Comparison of ENCODE assay signal across 8 cellular contexts in genomic region chr12:47758584-47758833, GRCh38. TPM values are rescaled to one million over a fixed set of nuclear protein-coding genes. Genes with fewer than 3 reads are reported as not detected.
DNase-seq lines count a peak whose midpoint lies in the region; ATAC-seq and TF ChIP-seq lines count a peak whose summit lies in the region.

No MANE protein-coding gene starts in this region.

- H3K27ac Mint-ChIP-seq in activated naive CD4-positive, alpha-beta T cell treated with anti-CD3 and anti-CD28 coated beads for 36 hours, result no peak overlapping the region

- intact Hi-C loops in activated naive CD4-positive, alpha-beta T cell treated with anti-CD3 and anti-CD28 coated beads for 36 hours (cut with micrococcal nuclease), result loop anchor here (2.0 to 10.0 kb wide), 4 partner anchors 16 to 1426 kb away; partner anchors contain the start of gene TUBA1A
- intact Hi-C loops in aorta (cut with DNase I), result no loop called here

- H3K4me3 ChIP-seq in brain microvascular endothelial cell (ENCODE audit: low read depth, low read length), result peak overlapping the region; percentile 63
- H3K4me3 ChIP-seq in mesenchymal stem cell (ENCODE audit: insufficient read depth in 1 of 2, low read depth in 1 of 2, low read length in 2 of 2), result peak overlapping the region; percentile 63 to 85
- H3K4me3 ChIP-seq in tibial nerve, result peak overlapping the region; percentile 41 to 74 (median 70)
- peak overlapping the region in 1 of 2 donors; percentile 41 for H3K4me3 ChIP-seq in aorta (ENCODE audit: low read length in 2 of 2)

- peaks cover 53% of the 10 kb centered on the region for H3K4me1 ChIP-seq in mesenchymal stem cell (ENCODE audit: control insufficient read depth, insufficient read depth, low read depth, low read length)
- peaks cover 0 to 51% (median 30%) of the 10 kb centered on the region in 4 donors for H3K4me1 ChIP-seq in tibial nerve
- H3K4me1 ChIP-seq in aorta (ENCODE audit: control insufficient read depth in 1 of 2, insufficient read depth in 2 of 2, low read length in 2 of 2), result peaks cover 2 to 4% of the 10 kb centered on the region in 2 donors

- no peaks in the 10 kb centered on the region for H3K27me3 Mint-ChIP-seq in activated naive CD4-positive, alpha-beta T cell treated with anti-CD3 and anti-CD28 coated beads for 36 hours (ENCODE audit: low read depth)

- H3K14ac ChIP-seq in mesenchymal stem cell (ENCODE audit: low read length in 2 of 2), result no peak overlapping the region

- H3K9me3 ChIP-seq in mesenchymal stem cell (ENCODE audit: control insufficient read depth, low read length) (no peaks in the 10 kb centered on the region), tibial nerve (no peaks in the 10 kb centered on the region), aorta (ENCODE audit: control insufficient read depth, low read length) (no peaks in the 10 kb centered on the region)

- no peaks in the 10 kb centered on the region for H3K36me3 Mint-ChIP-seq in activated naive CD4-positive, alpha-beta T cell treated with anti-CD3 and anti-CD28 coated beads for 36 hours (ENCODE audit: low read depth)

- H3K36me3 ChIP-seq in brain microvascular endothelial cell (replicated peaks) (no peaks in the 10 kb centered on the region), mesenchymal stem cell (ENCODE audit: control insufficient read depth in 1 of 2, insufficient read depth in 2 of 2, low read depth in 1 of 2, low read length in 2 of 2) (peaks cover 0 to 15% of the 10 kb centered on the region in 2 experiments), tibial nerve (no peaks in the 10 kb centered on the region), aorta (ENCODE audit: control insufficient read depth in 1 of 2, insufficient read depth in 2 of 2, low read length in 1 of 2) (no peaks in the 10 kb centered on the region)

- no peak overlapping the region for H2AFZ ChIP-seq in mesenchymal stem cell (ENCODE audit: low read depth, low read length)

- H2BK120ac ChIP-seq in mesenchymal stem cell (ENCODE audit: low read depth, low read length), result no peak overlapping the region

- peak overlapping the region; percentile 90 for H3K9ac ChIP-seq in mesenchymal stem cell (ENCODE audit: low read length)

- CTCF ChIA-PET in activated naive CD4-positive, alpha-beta T cell treated with anti-CD3 and anti-CD28 coated beads for 36 hours (lab: Charles Lee), result interaction anchor here (0.7 to 11.6 kb wide), 12 partner anchors 10 to 1544 kb away, joined by 3 to 287 read pairs (median 6); no protein-coding TSS in a partner anchor

- H3K27me3 ChIP-seq in brain microvascular endothelial cell (replicated peaks) (no peaks in the 10 kb centered on the region), mesenchymal stem cell (ENCODE audit: control insufficient read depth in 1 of 2, insufficient read depth in 1 of 2, low read length in 2 of 2) (no peaks in the 10 kb centered on the region), tibial nerve (no peaks in the 10 kb centered on the region), aorta (ENCODE audit: control insufficient read depth in 1 of 2, insufficient read depth in 2 of 2, low read length in 1 of 2) (no peaks in the 10 kb centered on the region)

- TF ChIP-seq POLR2A in tibial nerve (IDR thresholded peaks at IDR 0.05), result no peak

- peaks cover 24% of the 10 kb centered on the region for H3K4me1 Mint-ChIP-seq in activated naive CD4-positive, alpha-beta T cell treated with anti-CD3 and anti-CD28 coated beads for 36 hours (ENCODE audit: low read depth)

- DNase-seq in activated naive CD4-positive, alpha-beta T cell treated with anti-CD3 and anti-CD28 coated beads for 36 hours, result no peak
- no peak for DNase-seq in activated naive CD4-positive, alpha-beta T cell treated with Interleukin-2 at 50 U/mL for 16 hours
- DNase-seq in brain microvascular endothelial cell, result no peak
- DNase-seq in mesenchymal stem cell, result no peak
- no peak for DNase-seq in tibial nerve (ENCODE audit: low spot score in 2 of 2)
- no peak for DNase-seq in aorta

- H4K91ac ChIP-seq in mesenchymal stem cell (ENCODE audit: low read length), result peak overlapping the region; percentile 81

- H3K23ac ChIP-seq in mesenchymal stem cell (ENCODE audit: low read length in 2 of 2), result no peak overlapping the region

- peak overlapping the region; percentile 25 to 32 for H3K4ac ChIP-seq in mesenchymal stem cell (ENCODE audit: low read depth in 1 of 2, low read length in 2 of 2)

- peak overlapping the region; percentile 17 for H3K4me3 Mint-ChIP-seq in activated naive CD4-positive, alpha-beta T cell treated with anti-CD3 and anti-CD28 coated beads for 36 hours

- H2BK12ac ChIP-seq in mesenchymal stem cell (ENCODE audit: low read length in 2 of 2), result peak overlapping the region; percentile 18 to 65

- no peak for ATAC-seq in aorta (ENCODE audit: low FRiP score)
- no peak for ATAC-seq in HG02981 (IDR thresholded peaks at IDR 0.05; ENCODE audit: unreplicated experiment)
- no peak for ATAC-seq in HG02973 (IDR thresholded peaks at IDR 0.05; ENCODE audit: unreplicated experiment)

- H4K8ac ChIP-seq in mesenchymal stem cell (ENCODE audit: low read length), result peak overlapping the region; percentile 78

- 21% methylated on average over 4 of the region's 10 CpGs for WGBS in mesenchymal stem cell
- WGBS in tibial nerve, 2 donors, result 2 to 4% methylated on average over 8 to 9 of the region's 10 CpGs
- WGBS in aorta, 2 donors, result 1% methylated on average over 10 of the region's 10 CpGs

- H3K27ac ChIP-seq in brain microvascular endothelial cell (no peak overlapping the region), mesenchymal stem cell (ENCODE audit: low read length, poor library complexity, severe bottlenecking) (peak overlapping the region; percentile 74), tibial nerve (peak overlapping the region in 3 of 4 donors; percentile 10 to 81 (median 76)), aorta (ENCODE audit: low read depth in 1 of 2, low read length in 2 of 2) (peak overlapping the region in 1 of 2 donors; percentile 4)

- peak overlapping the region; percentile 52 to 67 for H3K18ac ChIP-seq in mesenchymal stem cell (ENCODE audit: low read depth in 1 of 2, low read length in 2 of 2)

- H3K79me1 ChIP-seq in mesenchymal stem cell (replicated peaks; ENCODE audit: low read length, poor library complexity, severe bottlenecking), result peaks cover 14% of the 10 kb centered on the region

- peak overlapping the region; percentile 61 for H2BK5ac ChIP-seq in mesenchymal stem cell (ENCODE audit: low read depth, low read length, poor library complexity, severe bottlenecking)

- no peaks in the 10 kb centered on the region for H3K9me3 Mint-ChIP-seq in activated naive CD4-positive, alpha-beta T cell treated with anti-CD3 and anti-CD28 coated beads for 36 hours

- H2BK15ac ChIP-seq in mesenchymal stem cell (ENCODE audit: low read depth, poor library complexity, severe bottlenecking), result peak overlapping the region; percentile 95

- in situ Hi-C loops in brain microvascular endothelial cell (cut with HindIII; ENCODE audit: low pct_ligation_motif_present, low sequenced_read_pairs), result no loop called here

- H2AK5ac ChIP-seq in mesenchymal stem cell (ENCODE audit: low read length, severe bottlenecking), result peak overlapping the region; percentile 37

- no peak for TF ChIP-seq CTCF in brain microvascular endothelial cell (IDR thresholded peaks at IDR 0.05; ENCODE audit: low read depth, low read length, missing control alignments)
- no peak for TF ChIP-seq CTCF in tibial nerve (IDR thresholded peaks at IDR 0.05)

- TF ChIP-seq EP300 in tibial nerve (IDR thresholded peaks at IDR 0.05), result no peak

- peak overlapping the region; percentile 92 for H3K4me2 ChIP-seq in mesenchymal stem cell (ENCODE audit: low read length, poor library complexity, severe bottlenecking)

RNA-seq across cellular contexts. Expression of gene RAPGEF3, which starts 0.2 kb away (rescaled TPM):
- 1 to 10 TPM; 1.5 to 1.6 TPM for total RNA-seq in activated naive CD4-positive, alpha-beta T cell treated with anti-CD3 and anti-CD28 coated beads for 36 hours
- 1.2 TPM for polyA plus RNA-seq in mesenchymal stem cell (2013, experiment 1 of 2)
- 1.2 TPM for polyA plus RNA-seq in mesenchymal stem cell (2013, experiment 2 of 2)
- total RNA-seq in tibial nerve (100 to 1,000 TPM in 1 of 4 donors, 10 to 100 TPM in 3; 47.3 to 109 (median 83.6) TPM), aorta (100 to 1,000 TPM in 1 of 2 donors, 10 to 100 TPM in 1; 39.2 to 139 TPM)
- 100 to 1,000 TPM in 1 of 2 donors, 1 to 10 TPM in 1; 3.1 to 149 TPM for polyA plus RNA-seq in aorta

RNA-seq across cellular contexts. Expression of gene SLC48A1, which starts 14.5 kb away (rescaled TPM):
- 10 to 100 TPM; 16.6 to 21.0 TPM for total RNA-seq in activated naive CD4-positive, alpha-beta T cell treated with anti-CD3 and anti-CD28 coated beads for 36 hours
- 8.4 TPM for polyA plus RNA-seq in mesenchymal stem cell (2013, experiment 1 of 2)
- polyA plus RNA-seq in mesenchymal stem cell (2013, experiment 2 of 2), result 8.3 TPM
- 10 to 100 TPM; 24.6 to 37.9 (median 33.8) TPM for total RNA-seq in tibial nerve
- 10 to 100 TPM; 35.7 to 51.3 TPM for total RNA-seq in aorta
- polyA plus RNA-seq in aorta, result 10 to 100 TPM; 19.7 to 33.6 TPM

RNA-seq across cellular contexts. Expression of gene ENDOU, which starts 33.2 kb away (rescaled TPM):
- total RNA-seq in activated naive CD4-positive, alpha-beta T cell treated with anti-CD3 and anti-CD28 coated beads for 36 hours, result under 1 TPM in 1 of 2 experiments, not detected in 1; 0.15 TPM
- not detected for polyA plus RNA-seq in mesenchymal stem cell (2013, experiment 1 of 2)
- polyA plus RNA-seq in mesenchymal stem cell (2013, experiment 2 of 2), result not detected
- total RNA-seq in tibial nerve, result 1 to 10 TPM in 1 of 4 donors, under 1 TPM in 2, not detected in 1; 0.30 to 1.2 (median 0.42) TPM
- 1 to 10 TPM in 1 of 2 donors, under 1 TPM in 1; 0.29 to 1.7 TPM for total RNA-seq in aorta
- under 1 TPM in 1 of 2 donors, not detected in 1; 0.74 TPM for polyA plus RNA-seq in aorta

RNA-seq across cellular contexts. Expression of gene RPAP3, which starts 52.7 kb away (rescaled TPM):
- 10 to 100 TPM; 46.2 to 46.7 TPM for total RNA-seq in activated naive CD4-positive, alpha-beta T cell treated with anti-CD3 and anti-CD28 coated beads for 36 hours
- 28.1 TPM for polyA plus RNA-seq in mesenchymal stem cell (2013, experiment 1 of 2)
- polyA plus RNA-seq in mesenchymal stem cell (2013, experiment 2 of 2), result 30.9 TPM
- total RNA-seq in tibial nerve (10 to 100 TPM in 3 of 4 donors, 1 to 10 TPM in 1; 8.8 to 19.2 (median 15.5) TPM), aorta (10 to 100 TPM; 18.6 to 22.7 TPM)
- polyA plus RNA-seq in aorta, result 1 to 10 TPM; 4.6 to 7.8 TPM

Comparison
In these comparisons a context has a peak if more than half of its experiments do, and no peak if none do; other contexts are left out.
1. RNA of gene RAPGEF3, which starts 0.2 kb away (total RNA-seq): 39.2 to 139 TPM in aorta and 47.3 to 109 TPM in tibial nerve; 1.5 to 1.6 TPM in activated naive CD4-positive, alpha-beta T cell treated with anti-CD3 and anti-CD28 coated beads for 36 hours; every median in the first group is over 10 times any median in the second.